In the genomic region with DNA sequence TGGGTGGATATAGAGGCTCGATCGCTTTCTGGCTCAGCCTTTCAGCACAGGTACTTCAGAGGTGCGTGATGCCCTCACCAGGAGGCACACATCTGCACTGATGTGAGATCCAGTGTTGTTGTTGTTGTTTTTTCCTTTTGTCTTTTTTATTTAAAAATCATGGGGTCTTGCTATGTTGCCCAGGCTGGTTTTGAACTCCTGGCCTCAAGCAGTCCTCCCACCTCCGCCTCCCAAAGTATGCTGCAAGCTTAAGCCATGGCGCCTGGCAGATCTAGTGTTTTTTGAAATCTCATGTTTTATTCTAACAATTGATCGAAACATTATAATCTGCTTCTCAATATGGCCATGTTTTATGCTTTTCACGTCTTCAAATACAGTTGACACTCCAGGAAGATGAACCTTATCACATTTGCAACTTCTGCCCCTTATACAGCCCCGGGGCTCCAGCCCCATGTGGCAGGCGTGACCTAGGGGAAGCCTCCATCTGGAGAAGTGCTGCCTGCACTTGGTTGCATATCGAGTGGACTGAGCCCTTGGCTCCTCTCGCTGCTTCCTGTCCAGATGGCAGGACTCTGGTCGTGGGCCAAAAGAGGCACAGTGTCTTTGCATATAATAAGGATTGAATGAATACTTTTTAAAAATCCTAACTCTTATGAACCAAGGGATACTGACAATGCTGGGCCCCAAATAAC, we compare ENCODE assay signal across 8 cellular contexts.
DNase-seq lines count a peak whose midpoint lies in the region; ATAC-seq and TF ChIP-seq lines count a peak whose summit lies in the region.

No MANE protein-coding gene starts in this region.

- H3K4me3 Mint-ChIP-seq in progenitor cell of endocrine pancreas (ENCODE audit: low read depth), result no peak overlapping the region

- H3K9me3 ChIP-seq in esophagus squamous epithelium, result no peaks in the 10 kb centered on the region

- H3K9me3 Mint-ChIP-seq in progenitor cell of endocrine pancreas (ENCODE audit: low read depth), result no peaks in the 10 kb centered on the region

- H3K27me3 Mint-ChIP-seq in progenitor cell of endocrine pancreas, result no peaks in the 10 kb centered on the region

- ATAC-seq in HG02938 (IDR thresholded peaks at IDR 0.05; ENCODE audit: unreplicated experiment), result no peak
- no peak for ATAC-seq in HG03469 (IDR thresholded peaks at IDR 0.05; ENCODE audit: unreplicated experiment)

- peak; percentile 18 for DNase-seq in DMS53 treated with DMSO at 0.1 percent for 48 hours (lab: John Stamatoyannopoulos, UW; ENCODE audit: unreplicated experiment)
- peak; percentile 99 for DNase-seq in NCI-H524 treated with DMSO at 0.1 percent for 48 hours (lab: John Stamatoyannopoulos, UW)
- DNase-seq in esophagus squamous epithelium (lab: John Stamatoyannopoulos, UW), result no peak
- DNase-seq in progenitor cell of endocrine pancreas (ENCODE audit: low spot score, unreplicated experiment), result no peak
- DNase-seq in amniotic stem cell (lab: John Stamatoyannopoulos, UW), result no peak
- DNase-seq in activated CD8-positive, alpha-beta memory T cell treated with anti-CD3 and anti-CD28 coated beads, Interleukin-2, amount 50 U/mL, for 48 hours, result no peak

- TF ChIP-seq CTCF in esophagus squamous epithelium (IDR thresholded peaks at IDR 0.05) (no peak), progenitor cell of endocrine pancreas (IDR thresholded peaks at IDR 0.05; ENCODE audit: unreplicated experiment) (no peak)

- peak overlapping the region; percentile 92 for H3K27ac Mint-ChIP-seq in progenitor cell of endocrine pancreas

- peak overlapping the region; percentile 32 to 72 (median 64) for H3K27ac ChIP-seq in esophagus squamous epithelium

- WGBS in esophagus squamous epithelium, 2 donors, result 66 to 78% methylated on average over 11 to 12 of the region's 12 CpGs

- peaks cover 11 to 31% (median 11%) of the 10 kb centered on the region in 3 donors for H3K4me1 ChIP-seq in esophagus squamous epithelium

- peaks cover 3% of the 10 kb centered on the region for H3K36me3 Mint-ChIP-seq in progenitor cell of endocrine pancreas (ENCODE audit: insufficient read depth)

- H3K36me3 ChIP-seq in esophagus squamous epithelium, result no peaks in the 10 kb centered on the region

- intact Hi-C loops in esophagus squamous epithelium (cut with DNase I), result no loop called here

- no peaks in the 10 kb centered on the region for H3K27me3 ChIP-seq in esophagus squamous epithelium

- H3K4me3 ChIP-seq in esophagus squamous epithelium, result no peak overlapping the region

- no peak for TF ChIP-seq POLR2A in esophagus squamous epithelium (IDR thresholded peaks at IDR 0.05)

- H3K4me1 Mint-ChIP-seq in progenitor cell of endocrine pancreas (ENCODE audit: low read depth), result peaks cover 5% of the 10 kb centered on the region

Comparison
In these comparisons a context has a peak if more than half of its experiments do, and no peak if none do; other contexts are left out.
1. DNase-seq: peak in DMS53 treated with DMSO at 0.1 percent for 48 hours (single experiment) and NCI-H524 treated with DMSO at 0.1 percent for 48 hours (single experiment); none in esophagus squamous epithelium (single experiment), progenitor cell of endocrine pancreas (single experiment), amniotic stem cell (single experiment) and activated CD8-positive, alpha-beta memory T cell treated with anti-CD3 and anti-CD28 coated beads, Interleukin-2, amount 50 U/mL, for 48 hours (single experiment).